Comparison of ENCODE assay signal across 8 cellular contexts in genomic region chr21:44454747-44455523, GRCh38. TPM values are rescaled to one million over a fixed set of nuclear protein-coding genes. Genes with fewer than 3 reads are reported as not detected.
DNase-seq lines count a peak whose midpoint lies in the region; ATAC-seq and TF ChIP-seq lines count a peak whose summit lies in the region.

LRRC3 (plus strand) TSS chr21:44455510; CDS start chr21:44456645, 1,135 bp downstream.

- H3K4me2 ChIP-seq in OCI-LY3 (ENCODE audit: low read length) = peak within 1 kb of the TSS; percentile 26; the same call in 1 of the 2 replicates

- no peaks in the 10 kb centered on the region for H3K36me3 Mint-ChIP-seq in CD4-positive, CD25-positive, alpha-beta regulatory T cell

- H4K20me1 ChIP-seq in OCI-LY3 (ENCODE audit: insufficient read depth, low read length) = no peaks in the 10 kb centered on the region

- no peak within 1 kb of the TSS for H3K27ac ChIP-seq in CD4-positive, CD25-positive, alpha-beta regulatory T cell (ENCODE audit: insufficient read depth, low read length, poor library complexity, severe bottlenecking)
- H3K27ac ChIP-seq in OCI-LY3 (ENCODE audit: low read length) = no peak within 1 kb of the TSS
- H3K27ac ChIP-seq in subcutaneous abdominal adipose tissue (ENCODE audit: low read depth, low read length) = no peak within 1 kb of the TSS

- H3K4me3 Mint-ChIP-seq in CD4-positive, CD25-positive, alpha-beta regulatory T cell = peak within 1 kb of the TSS; percentile 58 to 82 (median 82)

- TF ChIP-seq CTCF in OCI-LY3 (IDR thresholded peaks at IDR 0.05; ENCODE audit: low read depth, low read length) = no peak

- H3K36me3 ChIP-seq in CD4-positive, CD25-positive, alpha-beta regulatory T cell (ENCODE audit: control insufficient read depth, insufficient read depth, low read length) = no peaks in the 10 kb centered on the region
- H3K36me3 ChIP-seq in OCI-LY3 (replicated peaks; ENCODE audit: low read depth, low read length) = no peaks in the 10 kb centered on the region
- peaks cover 0 to 10% (median 8%) of the 10 kb centered on the region in 5 donors for H3K36me3 ChIP-seq in subcutaneous abdominal adipose tissue (ENCODE audit: control insufficient read depth in 5 of 5, insufficient read depth in 5 of 5, low read length in 5 of 5)

- peak; percentile 77 to 81 for ATAC-seq in CD4-positive, CD25-positive, alpha-beta regulatory T cell (ENCODE audit: low read depth in 2 of 2)
- peak; percentile 57 for ATAC-seq in HG02885 (IDR thresholded peaks at IDR 0.05; ENCODE audit: poor library complexity, unreplicated experiment)

- no peak within 1 kb of the TSS for H3K4me3 ChIP-seq in CD4-positive, CD25-positive, alpha-beta regulatory T cell (ENCODE audit: low read depth, low read length)
- H3K4me3 ChIP-seq in OCI-LY3 (ENCODE audit: low read length) = peak within 1 kb of the TSS; percentile 57
- H3K4me3 ChIP-seq in subcutaneous abdominal adipose tissue (ENCODE audit: low read depth in 1 of 5, low read length in 5 of 5) = peak within 1 kb of the TSS in 4 of 5 donors; percentile 68 to 75 (median 70)

- H3K9ac ChIP-seq in OCI-LY3 (ENCODE audit: low read length) (no peak within 1 kb of the TSS), subcutaneous abdominal adipose tissue (ENCODE audit: low read length in 5 of 5) (peak within 1 kb of the TSS in 4 of 5 donors; percentile 18 to 63 (median 58))

- no peaks in the 10 kb centered on the region for H3K79me2 ChIP-seq in OCI-LY3 (ENCODE audit: low read length)

- peaks cover 0 to 5% (median 1%) of the 10 kb centered on the region in 4 donors for H3K4me1 Mint-ChIP-seq in CD4-positive, CD25-positive, alpha-beta regulatory T cell

- peaks cover 5 to 9% of the 10 kb centered on the region in 2 experiments for H3K9me3 ChIP-seq in CD4-positive, CD25-positive, alpha-beta regulatory T cell (ENCODE audit: control insufficient read depth in 2 of 2, low read length in 2 of 2)
- H3K9me3 ChIP-seq in OCI-LY3 (ENCODE audit: insufficient read depth, low read length) (peaks cover 3% of the 10 kb centered on the region; the same call in 1 of the 2 replicates), subcutaneous abdominal adipose tissue (ENCODE audit: control insufficient read depth in 5 of 5, low read length in 5 of 5) (peaks cover 0 to 16% (median 8%) of the 10 kb centered on the region in 5 donors)

- peaks cover 10% of the 10 kb centered on the region for H3K4me1 ChIP-seq in CD4-positive, CD25-positive, alpha-beta regulatory T cell (ENCODE audit: control insufficient read depth, insufficient read depth, low read length, poor library complexity, severe bottlenecking)
- H3K4me1 ChIP-seq in OCI-LY3 (ENCODE audit: low read length) (no peaks in the 10 kb centered on the region), subcutaneous abdominal adipose tissue (ENCODE audit: control insufficient read depth in 5 of 5, insufficient read depth in 5 of 5, low read length in 5 of 5) (peaks cover 0 to 25% (median 10%) of the 10 kb centered on the region in 5 donors)

- no peaks in the 10 kb centered on the region for H3K27me3 ChIP-seq in CD4-positive, CD25-positive, alpha-beta regulatory T cell (ENCODE audit: control insufficient read depth, insufficient read depth, low read length)
- H3K27me3 ChIP-seq in OCI-LY3 (ENCODE audit: low read depth, low read length) (no peaks in the 10 kb centered on the region; the same call in 1 of the 2 replicates), subcutaneous abdominal adipose tissue (ENCODE audit: control insufficient read depth in 5 of 5, insufficient read depth in 4 of 5, low read length in 5 of 5) (peaks cover 0 to 8% (median 6%) of the 10 kb centered on the region in 5 donors)

- peak within 1 kb of the TSS in 2 of 3 donors; percentile 31 to 89 for H3K27ac Mint-ChIP-seq in CD4-positive, CD25-positive, alpha-beta regulatory T cell

- H3K9me3 Mint-ChIP-seq in CD4-positive, CD25-positive, alpha-beta regulatory T cell = peaks cover 0 to 9% (median 2%) of the 10 kb centered on the region in 7 donors

- peak; percentile 76 to 86 (median 80) for DNase-seq in CD4-positive, CD25-positive, alpha-beta regulatory T cell
- DNase-seq in activated T-helper 9 cell treated with anti-CD3 and anti-CD28 coated beads, Interleukin-2, amount 50 U/mL, for 16 hours (ENCODE audit: low read depth) = peak; percentile 71
- DNase-seq in foreskin melanocyte = peak; percentile 23
- peak; percentile 2 for DNase-seq in non-pigmented ciliary epithelial cell (ENCODE audit: low read depth)
- DNase-seq in NCI-H446 treated with DMSO at 0.1 percent for 48 hours (lab: John Stamatoyannopoulos, UW) = no peak

- H2AFZ ChIP-seq in OCI-LY3 (ENCODE audit: low read depth, low read length) = no peak within 1 kb of the TSS

- H3K27me3 Mint-ChIP-seq in CD4-positive, CD25-positive, alpha-beta regulatory T cell = peaks cover 14% of the 10 kb centered on the region

RNA-seq across cellular contexts. Expression of gene LRRC3, which starts in this region (rescaled TPM):
- 1.6 TPM for total RNA-seq in CD4-positive, CD25-positive, alpha-beta regulatory T cell
- under 1 TPM; 0.15 to 0.44 (median 0.38) TPM for polyA plus RNA-seq in CD4-positive, CD25-positive, alpha-beta regulatory T cell
